Comparison of ENCODE assay signal across 12 cellular contexts in genomic region chr18:3460823-3461398, GRCh38.
"Had no signal": no experiment of that assay in that cellular context is flagged by ENCODE, and none has a peak within 500 bp of the region (broad histone marks: within the 10 kb centered on the region; RNA-seq: fewer than 3 reads in every experiment).

No MANE protein-coding gene starts in this region.

- H3K9me3 ChIP-seq: neutrophil, thyroid gland, uterus had no signal

- H3K27me3 ChIP-seq: neutrophil, thyroid gland, uterus had no signal

- H3K27ac Mint-ChIP-seq: activated CD4-positive, alpha-beta memory T cell treated with anti-CD3 and anti-CD28 coated beads, Interleukin-2, amount 10 ng/mL, durations not matched to agents 7 days and 5 days; activated naive CD8-positive, alpha-beta T cell treated with anti-CD3 and anti-CD28 coated beads, Interleukin-2, amount 10 ng/mL, durations not matched to agents 7 days and 5 days; stimulated activated naive B cell treated with anti-CD40 and anti-IgM and Interleukin-4, amounts not matched to agents 10 μg/mL and 1 μg/mL and 100 μg/mL, for 72 hours had no signal

- H3K4me1 Mint-ChIP-seq: naive B cell had no signal

- ATAC-seq: left lobe of liver; stimulated activated naive B cell treated with anti-CD40 and anti-IgM and Interleukin-4, amounts not matched to agents 10 μg/mL and 1 μg/mL and 100 μg/mL, for 72 hours had no signal

- H3K4me3 ChIP-seq: thyroid gland, uterus had no signal

- H3K27me3 Mint-ChIP-seq: activated CD4-positive, alpha-beta memory T cell treated with anti-CD3 and anti-CD28 coated beads, Interleukin-2, amount 10 ng/mL, durations not matched to agents 7 days and 5 days; naive B cell; stimulated activated naive B cell treated with anti-CD40 and anti-IgM and Interleukin-4, amounts not matched to agents 10 μg/mL and 1 μg/mL and 100 μg/mL, for 72 hours had no signal

- H3K4me3 Mint-ChIP-seq: activated CD4-positive, alpha-beta memory T cell treated with anti-CD3 and anti-CD28 coated beads, Interleukin-2, amount 10 ng/mL, durations not matched to agents 7 days and 5 days; activated naive CD8-positive, alpha-beta T cell treated with anti-CD3 and anti-CD28 coated beads, Interleukin-2, amount 10 ng/mL, durations not matched to agents 7 days and 5 days; stimulated activated naive B cell treated with anti-CD40 and anti-IgM and Interleukin-4, amounts not matched to agents 10 μg/mL and 1 μg/mL and 100 μg/mL, for 72 hours had no signal

- H3K36me3 ChIP-seq: neutrophil, uterus had no signal

- H3K27ac ChIP-seq: neutrophil, thyroid gland, uterus had no signal

- DNase-seq: activated CD4-positive, alpha-beta memory T cell treated with anti-CD3 and anti-CD28 coated beads, Interleukin-2, amount 10 ng/mL, durations not matched to agents 7 days and 5 days; activated CD4-positive, alpha-beta T cell treated with anti-CD3 and anti-CD28 coated beads for 1 hour; activated naive CD8-positive, alpha-beta T cell treated with anti-CD3 and anti-CD28 coated beads, Interleukin-2, amount 10 ng/mL, durations not matched to agents 7 days and 5 days; dermis blood vessel endothelial cell; naive B cell; retina; stimulated activated CD4-positive, alpha-beta T cell treated with anti-CD3 and anti-CD28 coated beads, Interleukin-2, amount 100 ng/mL, for 48 hours; stimulated activated naive B cell treated with anti-CD40 and anti-IgM and Interleukin-4, amounts not matched to agents 10 μg/mL and 1 μg/mL and 100 μg/mL, for 72 hours; thyroid gland; uterus had no signal
